Comparison of ENCODE assay signal across 26 cellular contexts in genomic region chr16:82337355-82337754, GRCh38.
"Had no signal": no experiment of that assay in that cellular context is flagged by ENCODE, and none has a peak within 500 bp of the region (broad histone marks: within the 10 kb centered on the region; RNA-seq: fewer than 3 reads in every experiment).

No MANE protein-coding gene starts in this region.

- H3K36me3 ChIP-seq: adrenal gland had no signal

- H3K27me3 ChIP-seq: adrenal gland, body of pancreas had no signal

- H3K4me3 ChIP-seq: adrenal gland, body of pancreas had no signal

- H3K27ac ChIP-seq: body of pancreas had no signal

- DNase-seq: activated CD4-positive, alpha-beta memory T cell treated with anti-CD3 and anti-CD28 coated beads for 36 hours; activated CD4-positive, alpha-beta T cell treated with anti-CD3 and anti-CD28 coated beads for 36 hours; activated CD4-positive, alpha-beta T cell treated with anti-CD3 and anti-CD28 coated beads, Interleukin-2, amount 10 ng/mL, durations not matched to agents 24 days and 14 days; activated CD4-positive, CD25-positive, alpha-beta regulatory T cell; activated CD4-positive, CD25-positive, alpha-beta regulatory T cell treated with anti-CD3 and anti-CD28 coated beads, Interleukin-2, amount 50 U/mL, for 72 hours; activated CD8-positive, alpha-beta memory T cell treated with anti-CD3 and anti-CD28 coated beads, Interleukin-2, amount 10 ng/mL, durations not matched to agents 7 days and 5 days; activated CD8-positive, alpha-beta memory T cell treated with anti-CD3 and anti-CD28 coated beads, Interleukin-2, amount 50 U/mL, for 4 hours; activated CD8-positive, alpha-beta T cell treated with anti-CD3 and anti-CD28 coated beads, Interleukin-2, amount 10 ng/mL, durations not matched to agents 7 days and 5 days; activated effector memory CD4-positive, alpha-beta T cell treated with anti-CD3 and anti-CD28 coated beads, Interleukin-2, amount 50 U/mL, for 16 hours; activated naive CD4-positive, alpha-beta T cell treated with anti-CD3 and anti-CD28 coated beads for 36 hours; activated naive CD8-positive, alpha-beta T cell treated with anti-CD3 and anti-CD28 coated beads for 36 hours; activated naive CD8-positive, alpha-beta T cell treated with anti-CD3 and anti-CD28 coated beads, Interleukin-2, amount 50 U/mL, for 24 hours; activated T-cell treated with anti-CD3 and anti-CD28 coated beads, Interleukin-2, amount 50 U/mL, for 1 hour; activated T-cell treated with anti-CD3 and anti-CD28 coated beads, Interleukin-2, amount 50 U/mL, for 48 hours; adrenal gland; amygdala; aorta; body of pancreas; cortex of kidney; dermis blood vessel endothelial cell; effector CD4-positive, alpha-beta T cell; effector memory CD8-positive, alpha-beta T cell; foreskin fibroblast; T-helper 1 cell; T-helper 2 cell had no signal

- H3K9me3 ChIP-seq: adrenal gland, body of pancreas had no signal

- H3K4me1 ChIP-seq: adrenal gland had no signal

- ATAC-seq: activated CD4-positive, alpha-beta T cell treated with anti-CD3 and anti-CD28 coated beads for 36 hours; activated CD8-positive, alpha-beta memory T cell treated with anti-CD3 and anti-CD28 coated beads, Interleukin-2, amount 10 ng/mL, durations not matched to agents 7 days and 5 days; activated CD8-positive, alpha-beta T cell treated with anti-CD3 and anti-CD28 coated beads, Interleukin-2, amount 10 ng/mL, durations not matched to agents 7 days and 5 days; activated naive CD8-positive, alpha-beta T cell treated with anti-CD3 and anti-CD28 coated beads, Interleukin-2, amount 50 U/mL, for 24 hours; body of pancreas; effector memory CD8-positive, alpha-beta T cell; esophagus mucosa had no signal
